Comparison of ENCODE assay signal across 1 cellular context in the genomic region with DNA sequence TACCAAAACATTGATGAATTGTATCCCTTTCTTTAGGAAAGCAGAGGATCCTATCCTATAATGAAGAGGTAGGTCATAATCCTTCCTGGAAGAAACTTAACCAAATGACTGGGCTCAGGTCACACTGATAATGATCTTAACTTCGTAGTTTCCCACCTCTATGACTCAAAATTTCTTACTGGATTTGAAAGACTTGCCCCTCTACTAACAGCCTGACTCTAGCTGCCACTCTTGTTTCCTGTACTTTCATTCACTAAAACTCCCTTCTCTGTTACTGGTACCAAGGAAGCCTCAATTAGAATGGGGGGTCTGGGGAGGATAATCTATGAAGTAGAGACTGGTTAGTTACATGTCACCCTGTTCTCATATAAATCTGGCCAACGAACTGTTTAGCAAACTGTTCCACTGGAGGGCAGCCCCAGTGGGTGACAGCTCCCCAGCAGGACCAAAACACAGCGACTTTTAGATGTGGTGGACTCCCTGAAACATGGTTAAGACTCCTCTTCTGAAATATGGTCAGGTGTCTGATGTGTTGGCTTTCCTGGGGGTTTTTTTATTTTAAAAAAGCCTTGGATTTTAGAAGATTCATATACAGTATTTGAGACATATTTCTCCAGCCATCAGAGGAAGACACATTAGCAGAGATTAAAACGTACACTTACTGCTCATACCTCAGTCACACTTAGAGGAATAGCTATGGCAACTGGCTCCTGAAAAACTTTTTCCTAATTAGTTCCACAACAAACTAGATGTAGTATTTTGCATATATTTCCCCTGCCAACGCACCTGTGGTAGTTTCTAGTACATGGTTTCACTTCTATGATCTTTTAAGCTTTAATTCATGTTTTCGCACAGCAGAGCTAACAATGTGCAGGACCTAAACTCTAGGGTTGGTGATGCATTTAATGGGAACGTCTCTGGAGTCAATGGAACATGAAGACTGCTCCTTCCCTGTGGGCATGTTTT.
TF ChIP-seq lines count a peak whose summit lies in the region.

No MANE protein-coding gene starts in this region.

TF ChIP-seq in SK-N-SH treated with all-trans-retinoic acid at 6 μM for 48 hours, 23 proteins besides CTCF, POLR2A, EP300 and RAD21 (continued from another document):
- TF ChIP-seq ZFP30 (CRISPR knock-in tag; IDR thresholded peaks at IDR 0.05) = no peak
- TF ChIP-seq, protein P1, sequence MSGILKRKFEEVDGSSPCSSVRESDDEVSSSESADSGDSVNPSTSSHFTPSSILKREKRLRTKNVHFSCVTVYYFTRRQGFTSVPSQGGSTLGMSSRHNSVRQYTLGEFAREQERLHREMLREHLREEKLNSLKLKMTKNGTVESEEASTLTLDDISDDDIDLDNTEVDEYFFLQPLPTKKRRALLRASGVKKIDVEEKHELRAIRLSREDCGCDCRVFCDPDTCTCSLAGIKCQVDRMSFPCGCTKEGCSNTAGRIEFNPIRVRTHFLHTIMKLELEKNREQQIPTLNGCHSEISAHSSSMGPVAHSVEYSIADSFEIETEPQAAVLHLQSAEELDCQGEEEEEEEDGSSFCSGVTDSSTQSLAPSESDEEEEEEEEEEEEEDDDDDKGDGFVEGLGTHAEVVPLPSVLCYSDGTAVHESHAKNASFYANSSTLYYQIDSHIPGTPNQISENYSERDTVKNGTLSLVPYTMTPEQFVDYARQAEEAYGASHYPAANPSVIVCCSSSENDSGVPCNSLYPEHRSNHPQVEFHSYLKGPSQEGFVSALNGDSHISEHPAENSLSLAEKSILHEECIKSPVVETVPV (CRISPR knock-in tag; IDR thresholded peaks at IDR 0.05) = no peak
- TF ChIP-seq ZNF8 (CRISPR knock-in tag; IDR thresholded peaks at IDR 0.05) = no peak
- TF ChIP-seq ZC3H10 (CRISPR knock-in tag; IDR thresholded peaks at IDR 0.05) = no peak
- no peak for TF ChIP-seq ZNF565 (CRISPR knock-in tag; conservative IDR thresholded peaks at IDR 0.05; ENCODE audit: low read depth)
- no peak for TF ChIP-seq ZFP3 (CRISPR knock-in tag; IDR thresholded peaks at IDR 0.05)
- TF ChIP-seq, protein P2, sequence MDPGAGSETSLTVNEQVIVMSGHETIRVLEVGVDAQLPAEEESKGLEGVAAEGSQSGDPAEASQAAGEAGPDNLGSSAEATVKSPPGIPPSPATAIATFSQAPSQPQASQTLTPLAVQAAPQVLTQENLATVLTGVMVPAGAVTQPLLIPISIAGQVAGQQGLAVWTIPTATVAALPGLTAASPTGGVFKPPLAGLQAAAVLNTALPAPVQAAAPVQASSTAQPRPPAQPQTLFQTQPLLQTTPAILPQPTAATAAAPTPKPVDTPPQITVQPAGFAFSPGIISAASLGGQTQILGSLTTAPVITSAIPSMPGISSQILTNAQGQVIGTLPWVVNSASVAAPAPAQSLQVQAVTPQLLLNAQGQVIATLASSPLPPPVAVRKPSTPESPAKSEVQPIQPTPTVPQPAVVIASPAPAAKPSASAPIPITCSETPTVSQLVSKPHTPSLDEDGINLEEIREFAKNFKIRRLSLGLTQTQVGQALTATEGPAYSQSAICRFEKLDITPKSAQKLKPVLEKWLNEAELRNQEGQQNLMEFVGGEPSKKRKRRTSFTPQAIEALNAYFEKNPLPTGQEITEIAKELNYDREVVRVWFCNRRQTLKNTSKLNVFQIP (CRISPR knock-in tag; IDR thresholded peaks at IDR 0.05; ENCODE audit: borderline replicate concordance, low read depth) = no peak
- TF ChIP-seq PPARA (CRISPR knock-in tag; IDR thresholded peaks at IDR 0.05; ENCODE audit: borderline replicate concordance) = no peak
- TF ChIP-seq TCF4 (CRISPR knock-in tag; IDR thresholded peaks at IDR 0.05; ENCODE audit: borderline replicate concordance) = no peak
- no peak for TF ChIP-seq SNAI2 (CRISPR knock-in tag; IDR thresholded peaks at IDR 0.05)
- no peak for TF ChIP-seq RARB (CRISPR knock-in tag; IDR thresholded peaks at IDR 0.05)
- no peak for TF ChIP-seq BACH2 (CRISPR knock-in tag; IDR thresholded peaks at IDR 0.05; ENCODE audit: borderline replicate concordance)
- TF ChIP-seq OSR1 (CRISPR knock-in tag; IDR thresholded peaks at IDR 0.05) = no peak
